In the genomic region with DNA sequence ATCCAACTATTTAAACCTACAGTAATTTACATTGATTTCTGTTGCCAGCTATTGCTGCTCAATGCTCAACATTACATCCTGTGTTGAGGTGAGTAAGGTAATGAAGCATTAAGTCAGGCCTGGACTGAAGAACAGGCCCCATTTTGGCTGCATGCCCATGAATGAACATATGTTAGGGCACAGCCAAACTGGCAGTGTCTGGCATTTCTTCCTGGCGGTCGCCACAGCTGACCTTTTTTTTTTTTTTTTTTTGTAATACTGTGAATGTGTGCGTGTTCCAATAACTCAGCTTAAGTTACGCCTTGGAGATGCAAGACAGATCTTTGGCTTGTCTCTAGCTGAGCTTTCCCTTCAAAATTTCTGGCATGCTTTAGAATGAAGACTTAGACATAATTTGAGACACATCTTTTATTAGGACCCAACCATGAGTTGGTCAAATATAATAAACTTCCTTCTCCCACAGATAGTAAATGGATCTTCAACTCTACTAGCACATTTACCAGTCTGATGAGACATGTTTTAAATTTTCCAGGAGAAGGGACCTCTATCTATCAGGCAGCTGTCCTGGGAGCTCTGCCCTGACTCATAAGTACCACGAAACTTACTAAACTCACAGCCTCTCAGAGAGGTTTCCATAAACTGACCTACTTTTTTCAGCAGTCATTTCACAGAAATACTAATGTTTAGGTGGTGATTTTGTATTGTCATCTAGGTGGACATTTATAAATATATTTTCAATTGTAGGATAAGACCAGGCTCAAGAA, we compare ENCODE assay signal across 11 cellular contexts.
DNase-seq lines count a peak whose midpoint lies in the region; ATAC-seq lines count a peak whose summit lies in the region.
"Had no signal": no experiment of that assay in that cellular context is flagged by ENCODE, and none has a peak within 500 bp of the region (broad histone marks: within the 10 kb centered on the region; RNA-seq: fewer than 3 reads in every experiment).

No MANE protein-coding gene starts in this region.

- H3K27me3 Mint-ChIP-seq in activated naive CD8-positive, alpha-beta T cell treated with anti-CD3 and anti-CD28 coated beads, Interleukin-2, amount 50 U/mL, for 24 hours = peaks cover 3% of the 10 kb centered on the region
- no peaks in the 10 kb centered on the region for H3K27me3 Mint-ChIP-seq in activated naive CD8-positive, alpha-beta T cell treated with anti-CD3 and anti-CD28 coated beads for 36 hours
- no peaks in the 10 kb centered on the region for H3K27me3 Mint-ChIP-seq in stimulated activated naive B cell treated with anti-CD40 and anti-IgM and Interleukin-4, amounts not matched to agents 10 μg/mL and 1 μg/mL and 100 μg/mL, for 72 hours

- peak overlapping the region; percentile 52 for H3K27ac Mint-ChIP-seq in activated naive CD8-positive, alpha-beta T cell treated with anti-CD3 and anti-CD28 coated beads, Interleukin-2, amount 50 U/mL, for 24 hours
- H3K27ac Mint-ChIP-seq in activated naive CD8-positive, alpha-beta T cell treated with anti-CD3 and anti-CD28 coated beads for 36 hours = no peak overlapping the region
- peak overlapping the region; percentile 11 for H3K27ac Mint-ChIP-seq in stimulated activated naive B cell treated with anti-CD40 and anti-IgM and Interleukin-4, amounts not matched to agents 10 μg/mL and 1 μg/mL and 100 μg/mL, for 72 hours

- peak; percentile 55 for ATAC-seq in activated naive CD8-positive, alpha-beta T cell treated with anti-CD3 and anti-CD28 coated beads, Interleukin-2, amount 50 U/mL, for 24 hours
- ATAC-seq in esophagus mucosa = peak; percentile 85
- no peak for ATAC-seq in stimulated activated naive B cell treated with anti-CD40 and anti-IgM and Interleukin-4, amounts not matched to agents 10 μg/mL and 1 μg/mL and 100 μg/mL, for 72 hours (replicated peaks)
- ATAC-seq: activated T-cell treated with anti-CD3 and anti-CD28 coated beads, Interleukin-2, amount 50 U/mL, for 4 hours had no signal

- H3K4me1 Mint-ChIP-seq in activated naive CD8-positive, alpha-beta T cell treated with anti-CD3 and anti-CD28 coated beads, Interleukin-2, amount 50 U/mL, for 24 hours = peaks cover 26% of the 10 kb centered on the region
- peaks cover 3% of the 10 kb centered on the region for H3K4me1 Mint-ChIP-seq in activated naive CD8-positive, alpha-beta T cell treated with anti-CD3 and anti-CD28 coated beads for 36 hours
- H3K4me1 Mint-ChIP-seq in stimulated activated naive B cell treated with anti-CD40 and anti-IgM and Interleukin-4, amounts not matched to agents 10 μg/mL and 1 μg/mL and 100 μg/mL, for 72 hours = peaks cover 2 to 13% of the 10 kb centered on the region in 2 donors

- H3K36me3 Mint-ChIP-seq in activated naive CD8-positive, alpha-beta T cell treated with anti-CD3 and anti-CD28 coated beads, Interleukin-2, amount 50 U/mL, for 24 hours (ENCODE audit: low read depth) = no peaks in the 10 kb centered on the region
- H3K36me3 Mint-ChIP-seq in activated naive CD8-positive, alpha-beta T cell treated with anti-CD3 and anti-CD28 coated beads for 36 hours = no peaks in the 10 kb centered on the region
- H3K36me3 Mint-ChIP-seq in stimulated activated naive B cell treated with anti-CD40 and anti-IgM and Interleukin-4, amounts not matched to agents 10 μg/mL and 1 μg/mL and 100 μg/mL, for 72 hours = peaks cover 0 to 7% of the 10 kb centered on the region in 2 donors

- no peak for DNase-seq in activated naive CD8-positive, alpha-beta T cell treated with anti-CD3 and anti-CD28 coated beads, Interleukin-2, amount 50 U/mL, for 24 hours
- no peak for DNase-seq in activated naive CD8-positive, alpha-beta T cell treated with anti-CD3 and anti-CD28 coated beads for 36 hours
- DNase-seq in NCI-H446 (lab: John Stamatoyannopoulos, UW) (peak; percentile 8 to 64), SKM-1 treated with dmso at 0.1 percent for 144 hours (lab: John Stamatoyannopoulos, UW; ENCODE audit: unreplicated experiment) (no peak), ecto neural progenitor cell (ENCODE audit: low spot score) (no peak), T-helper 9 cell (no peak)
- no peak for DNase-seq in stimulated activated naive B cell treated with anti-CD40 and anti-IgM and Interleukin-4, amounts not matched to agents 10 μg/mL and 1 μg/mL and 100 μg/mL, for 72 hours
- DNase-seq: activated T-cell treated with anti-CD3 and anti-CD28 coated beads, Interleukin-2, amount 50 U/mL, for 4 hours; NCI-H187; testis had no signal

- peaks cover 9% of the 10 kb centered on the region for H3K9me3 Mint-ChIP-seq in activated naive CD8-positive, alpha-beta T cell treated with anti-CD3 and anti-CD28 coated beads, Interleukin-2, amount 50 U/mL, for 24 hours
- H3K9me3 Mint-ChIP-seq in activated naive CD8-positive, alpha-beta T cell treated with anti-CD3 and anti-CD28 coated beads for 36 hours = peaks cover 3% of the 10 kb centered on the region
- H3K9me3 Mint-ChIP-seq in stimulated activated naive B cell treated with anti-CD40 and anti-IgM and Interleukin-4, amounts not matched to agents 10 μg/mL and 1 μg/mL and 100 μg/mL, for 72 hours = peaks cover 3 to 8% of the 10 kb centered on the region in 2 donors

- H3K4me3 Mint-ChIP-seq in activated naive CD8-positive, alpha-beta T cell treated with anti-CD3 and anti-CD28 coated beads, Interleukin-2, amount 50 U/mL, for 24 hours = no peak overlapping the region
- no peak overlapping the region for H3K4me3 Mint-ChIP-seq in activated naive CD8-positive, alpha-beta T cell treated with anti-CD3 and anti-CD28 coated beads for 36 hours
- no peak overlapping the region for H3K4me3 Mint-ChIP-seq in stimulated activated naive B cell treated with anti-CD40 and anti-IgM and Interleukin-4, amounts not matched to agents 10 μg/mL and 1 μg/mL and 100 μg/mL, for 72 hours
- H3K4me3 Mint-ChIP-seq: activated T-cell treated with anti-CD3 and anti-CD28 coated beads, Interleukin-2, amount 50 U/mL, for 4 hours had no signal

Comparison
In these comparisons a context has a peak if more than half of its experiments do, and no peak if none do; other contexts are left out.
1. ATAC-seq: peak in activated naive CD8-positive, alpha-beta T cell treated with anti-CD3 and anti-CD28 coated beads, Interleukin-2, amount 50 U/mL, for 24 hours (single experiment) and esophagus mucosa (single experiment); none in stimulated activated naive B cell treated with anti-CD40 and anti-IgM and Interleukin-4, amounts not matched to agents 10 μg/mL and 1 μg/mL and 100 μg/mL, for 72 hours (0 of 2).
2. DNase-seq: peak in NCI-H446 (2 of 2); none in activated naive CD8-positive, alpha-beta T cell treated with anti-CD3 and anti-CD28 coated beads, Interleukin-2, amount 50 U/mL, for 24 hours (single experiment), activated naive CD8-positive, alpha-beta T cell treated with anti-CD3 and anti-CD28 coated beads for 36 hours (single experiment), stimulated activated naive B cell treated with anti-CD40 and anti-IgM and Interleukin-4, amounts not matched to agents 10 μg/mL and 1 μg/mL and 100 μg/mL, for 72 hours (single experiment), SKM-1 treated with dmso at 0.1 percent for 144 hours (single experiment), ecto neural progenitor cell (single experiment) and T-helper 9 cell (single experiment).